In genomic region chr10:5735119-5735518, GRCh38 we compare ENCODE assay signal across 13 cellular contexts.
"Had no signal": no experiment of that assay in that cellular context is flagged by ENCODE, and none has a peak within 500 bp of the region (broad histone marks: within the 10 kb centered on the region; RNA-seq: fewer than 3 reads in every experiment).

No MANE protein-coding gene starts in this region.

- H3K9me3 Mint-ChIP-seq: activated B cell treated with CpG ODN at 0.5 μM for 24 hours; activated CD4-positive, alpha-beta T cell treated with anti-CD3 and anti-CD28 coated beads, Interleukin-2, amount 10 ng/mL, durations not matched to agents 24 days and 14 days; mesothelial cell of epicardium; neural progenitor cell had no signal

- H3K4me3 Mint-ChIP-seq: activated B cell treated with CpG ODN at 0.5 μM for 24 hours; activated CD4-positive, alpha-beta T cell treated with anti-CD3 and anti-CD28 coated beads, Interleukin-2, amount 10 ng/mL, durations not matched to agents 24 days and 14 days; mesothelial cell of epicardium; neural progenitor cell had no signal

- H3K9me3 ChIP-seq: gastrocnemius medialis, heart right ventricle, sigmoid colon, spleen had no signal

- H3K27me3 Mint-ChIP-seq: activated B cell treated with CpG ODN at 0.5 μM for 24 hours; activated CD4-positive, alpha-beta T cell treated with anti-CD3 and anti-CD28 coated beads, Interleukin-2, amount 10 ng/mL, durations not matched to agents 24 days and 14 days had no signal

- H3K4me1 Mint-ChIP-seq: mesothelial cell of epicardium had no signal

- H2AFZ ChIP-seq: neural progenitor cell had no signal

- H3K4me3 ChIP-seq: gastrocnemius medialis, heart right ventricle, lung, neural progenitor cell, sigmoid colon, spleen had no signal

- H3K27ac Mint-ChIP-seq: activated B cell treated with CpG ODN at 0.5 μM for 24 hours; activated CD4-positive, alpha-beta T cell treated with anti-CD3 and anti-CD28 coated beads, Interleukin-2, amount 10 ng/mL, durations not matched to agents 24 days and 14 days; mesothelial cell of epicardium; neural progenitor cell had no signal

- H3K9ac ChIP-seq: neural progenitor cell had no signal

- H3K4me2 ChIP-seq: neural progenitor cell had no signal

- H3K27me3 ChIP-seq: gastrocnemius medialis, heart right ventricle, neural progenitor cell, sigmoid colon, spleen had no signal

- H3K27ac ChIP-seq: gastrocnemius medialis, heart right ventricle, neural progenitor cell, sigmoid colon, spleen had no signal

- ATAC-seq: gastrocnemius medialis, heart right ventricle, left colon had no signal

- DNase-seq: activated B cell treated with CpG ODN at 0.5 μM for 24 hours; activated CD4-positive, alpha-beta T cell treated with anti-CD3 and anti-CD28 coated beads, Interleukin-2, amount 10 ng/mL, durations not matched to agents 24 days and 14 days; activated gamma-delta T cell treated with Interleukin-2 at 50 U/mL for 16 hours; aorta; erythroblast; gastrocnemius medialis; heart right ventricle; left colon; sigmoid colon; spleen had no signal

- H3K4me1 ChIP-seq: neural progenitor cell, sigmoid colon had no signal
